25 cellular contexts compared by ENCODE assay signal in the genomic region with DNA sequence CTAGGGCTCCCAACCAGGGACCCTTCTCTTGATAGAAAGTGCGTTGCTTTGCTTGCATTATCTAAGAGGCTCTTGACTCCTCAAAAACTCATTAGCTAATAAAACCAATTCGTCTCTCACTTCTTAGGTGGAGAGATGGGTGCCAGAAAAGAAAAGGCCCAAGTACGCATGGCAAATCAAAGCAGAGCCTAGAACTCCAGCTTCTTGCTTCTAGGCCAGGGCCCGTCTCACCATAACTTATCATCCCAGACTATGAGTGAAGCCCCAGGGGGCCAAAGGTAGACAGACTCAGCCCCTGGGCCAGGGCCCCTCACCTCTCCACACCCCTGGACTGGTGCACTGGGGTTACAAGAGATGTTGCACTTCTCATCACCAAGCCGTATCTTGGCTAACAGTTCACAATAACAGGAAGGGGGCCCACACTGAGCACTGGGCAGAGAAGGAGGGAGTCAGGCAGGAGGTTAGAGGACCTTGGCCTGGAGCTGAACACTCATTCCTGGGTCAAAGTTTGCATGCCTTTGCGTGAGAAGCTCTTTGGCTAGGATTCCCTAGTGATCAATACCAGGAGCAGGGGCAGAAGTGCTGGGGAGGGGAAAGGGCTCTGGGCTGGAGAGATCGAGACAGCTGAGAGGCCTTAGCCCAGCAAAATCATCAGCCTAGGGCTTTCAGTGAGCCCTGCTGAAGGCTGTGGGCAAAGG. TPM values are rescaled to one million over a fixed set of nuclear protein-coding genes. Genes with fewer than 3 reads are reported as not detected.
DNase-seq lines count a peak whose midpoint lies in the region; ATAC-seq and TF ChIP-seq lines count a peak whose summit lies in the region.
"Had no signal": no experiment of that assay in that cellular context is flagged by ENCODE, and none has a peak within 500 bp of the region (broad histone marks: within the 10 kb centered on the region; RNA-seq: fewer than 3 reads in every experiment).

No MANE protein-coding gene starts in this region.

- H3K9me3 Mint-ChIP-seq in activated naive CD4-positive, alpha-beta T cell treated with anti-CD3 and anti-CD28 coated beads, Interleukin-2, amount 50 U/mL, for 24 hours: no peaks in the 10 kb centered on the region
- H3K9me3 Mint-ChIP-seq in neural progenitor cell: peaks cover 7% of the 10 kb centered on the region

- H3K4me1 Mint-ChIP-seq in activated naive CD4-positive, alpha-beta T cell treated with anti-CD3 and anti-CD28 coated beads, Interleukin-2, amount 50 U/mL, for 24 hours: peaks cover 6% of the 10 kb centered on the region
- H3K4me1 Mint-ChIP-seq in neural progenitor cell: peaks cover 11% of the 10 kb centered on the region

- H3F3A ChIP-seq in neural progenitor cell (ENCODE audit: low read depth): no peaks in the 10 kb centered on the region

- H3K4me1 ChIP-seq in neural progenitor cell (no peaks in the 10 kb centered on the region), uterus (peaks cover 0 to 2% of the 10 kb centered on the region in 2 donors)

- H3K4me3 ChIP-seq in neural progenitor cell (no peak overlapping the region), uterus (no peak overlapping the region)
- H3K4me3 ChIP-seq: Peyer's patch had no signal

- peak; percentile 58 for ATAC-seq in left lobe of liver
- ATAC-seq: SK-N-SH treated with all-trans-retinoic acid at 6 μM for 48 hours had no signal

- peak overlapping the region; percentile 21 for H3K27ac Mint-ChIP-seq in activated naive CD4-positive, alpha-beta T cell treated with anti-CD3 and anti-CD28 coated beads, Interleukin-2, amount 50 U/mL, for 24 hours
- no peak overlapping the region for H3K27ac Mint-ChIP-seq in neural progenitor cell
- H3K27ac Mint-ChIP-seq: CD14-positive monocyte had no signal

- TF ChIP-seq CTCF in neural progenitor cell (IDR thresholded peaks at IDR 0.05): no peak
- no peak for TF ChIP-seq CTCF in uterus (IDR thresholded peaks at IDR 0.05)

- no peaks in the 10 kb centered on the region for H4K20me1 ChIP-seq in neural progenitor cell (ENCODE audit: low read depth)

- no peaks in the 10 kb centered on the region for H3K9me3 ChIP-seq in neural progenitor cell (ENCODE audit: low read depth)
- H3K9me3 ChIP-seq in uterus: no peaks in the 10 kb centered on the region

- H2AFZ ChIP-seq in neural progenitor cell (replicated peaks): no peak overlapping the region

- intact Hi-C loops in uterus (cut with DNase I; ENCODE audit: low total_unique reads): no loop called here

- no peaks in the 10 kb centered on the region for H3K36me3 ChIP-seq in neural progenitor cell
- H3K36me3 ChIP-seq in uterus: no peaks in the 10 kb centered on the region
- H3K36me3 ChIP-seq: Peyer's patch had no signal

- H3K27ac ChIP-seq in neural progenitor cell (no peak overlapping the region), uterus (no peak overlapping the region)
- H3K27ac ChIP-seq: HL-60, KMS-11, Peyer's patch had no signal

- H3K4me2 ChIP-seq in neural progenitor cell: no peak overlapping the region
- H3K4me2 ChIP-seq: KMS-11 had no signal

- no peak overlapping the region for H3K9ac ChIP-seq in neural progenitor cell
- H3K9ac ChIP-seq: KMS-11 had no signal

- no peak overlapping the region for H3K4me3 Mint-ChIP-seq in activated naive CD4-positive, alpha-beta T cell treated with anti-CD3 and anti-CD28 coated beads, Interleukin-2, amount 50 U/mL, for 24 hours
- H3K4me3 Mint-ChIP-seq in neural progenitor cell: peak overlapping the region; percentile 44
- H3K4me3 Mint-ChIP-seq: CD14-positive monocyte had no signal

- no peak for DNase-seq in activated naive CD4-positive, alpha-beta T cell (lab: John Stamatoyannopoulos, UW)
- DNase-seq in left lobe of liver (ENCODE audit: low spot score): peak; percentile 76
- no peak for DNase-seq in neural progenitor cell (ENCODE audit: low spot score)
- DNase-seq in C1 segment of cervical spinal cord (lab: John Stamatoyannopoulos, UW): no peak
- no peak for DNase-seq in hippocampal formation (lab: John Stamatoyannopoulos, UW)
- no peak for DNase-seq in uterus
- DNase-seq: AML-193; DMS79 treated with DMSO at 0.1 percent for 48 hours; H7; IMR-90; NCI-H1105; NCI-H146; NCI-H2029; NCI-H2227 treated with DMSO at 0.1 percent for 48 hours; NCI-H510A; NCI-H774; NK-92 treated with Interleukin-12 subunit alpha and Interleukin-12 subunit beta, amount 100 ng/mL, for 24 hours; Peyer's patch had no signal

- no peak for TF ChIP-seq POLR2A in uterus (IDR thresholded peaks at IDR 0.05)

- H3K27me3 ChIP-seq in neural progenitor cell (peaks cover 84% of the 10 kb centered on the region), uterus (peaks cover 0 to 5% of the 10 kb centered on the region in 2 donors)
- H3K27me3 ChIP-seq: Peyer's patch had no signal

- H3K27me3 Mint-ChIP-seq in activated naive CD4-positive, alpha-beta T cell treated with anti-CD3 and anti-CD28 coated beads, Interleukin-2, amount 50 U/mL, for 24 hours: peaks cover 4% of the 10 kb centered on the region
- peaks cover 33% of the 10 kb centered on the region for H3K27me3 Mint-ChIP-seq in neural progenitor cell (ENCODE audit: insufficient read depth, low read depth)

- no peaks in the 10 kb centered on the region for H3K36me3 Mint-ChIP-seq in activated naive CD4-positive, alpha-beta T cell treated with anti-CD3 and anti-CD28 coated beads, Interleukin-2, amount 50 U/mL, for 24 hours
- no peaks in the 10 kb centered on the region for H3K36me3 Mint-ChIP-seq in neural progenitor cell

- no peaks in the 10 kb centered on the region for H3K79me2 ChIP-seq in neural progenitor cell (ENCODE audit: low read depth)

RNA-seq across cellular contexts. Expression of gene CYP1A1, which starts 5.4 kb away (rescaled TPM):
- total RNA-seq in left lobe of liver (1.6 TPM), neural progenitor cell (ENCODE audit: low replicate concordance) (0.15 TPM in 1 of 2 replicates, not detected in the other), uterus (1 to 10 TPM in 1 of 4 donors, under 1 TPM in 1, not detected in 2; 0.29 to 6.2 TPM)

RNA-seq across cellular contexts. Expression of gene CYP1A2, which starts 17.9 kb away (rescaled TPM):
- total RNA-seq in left lobe of liver: 120 TPM
- not detected in 2 replicates for total RNA-seq in neural progenitor cell (ENCODE audit: low replicate concordance)
- total RNA-seq in uterus: not detected
- total RNA-seq: A172, H7, HT-29, IMR-90, Peyer's patch had no signal

RNA-seq across cellular contexts. Expression of gene EDC3, which starts 34.9 kb away (rescaled TPM):
- total RNA-seq in left lobe of liver: 13.4 TPM
- total RNA-seq in neural progenitor cell (ENCODE audit: low replicate concordance): 16.6 and 24.4 TPM in 2 replicates
- total RNA-seq in uterus: 10 to 100 TPM in 2 of 4 donors, 1 to 10 TPM in 2; 8.7 to 40.6 (median 17.9) TPM

RNA-seq across cellular contexts. Expression of gene CSK, which starts 51.1 kb away (rescaled TPM):
- total RNA-seq in left lobe of liver (32.7 TPM), neural progenitor cell (ENCODE audit: low replicate concordance) (18.3 and 25.4 TPM in 2 replicates), uterus (10 to 100 TPM in 3 of 4 donors, 1 to 10 TPM in 1; 4.9 to 41.6 (median 26.4) TPM)

Comparison
In these comparisons a context has a peak if more than half of its experiments do, and no peak if none do; other contexts are left out.
1. RNA of gene CYP1A2, which starts 17.9 kb away (total RNA-seq): 120 TPM in left lobe of liver (single experiment); not detected in neural progenitor cell and not detected in uterus; every median in the first group is over 100 times any median in the second.